28 cellular contexts compared by ENCODE assay signal in genomic region chr13:40013554-40013953, GRCh38.
"Had no signal": no experiment of that assay in that cellular context is flagged by ENCODE, and none has a peak within 500 bp of the region (broad histone marks: within the 10 kb centered on the region; RNA-seq: fewer than 3 reads in every experiment).

No MANE protein-coding gene starts in this region.

- H3K27ac Mint-ChIP-seq: mesothelial cell of epicardium; naive B cell; natural killer cell; nephron progenitor cell; neural progenitor cell; progenitor cell of endocrine pancreas; stimulated activated naive B cell treated with anti-CD40 and anti-IgM and Interleukin-4, amounts not matched to agents 10 μg/mL and 1 μg/mL and 100 μg/mL, for 72 hours had no signal

- H2AFZ ChIP-seq: neural progenitor cell had no signal

- H3K9ac ChIP-seq: neural progenitor cell had no signal

- H3K36me3 ChIP-seq: left ventricle myocardium inferior, neural progenitor cell, neutrophil, ovary, right atrium auricular region, stomach, thyroid gland, transverse colon, upper lobe of left lung had no signal

- H3K9me3 Mint-ChIP-seq: natural killer cell had no signal

- H3K36me3 Mint-ChIP-seq: mesothelial cell of epicardium; natural killer cell; neural progenitor cell; stimulated activated naive B cell treated with anti-CD40 and anti-IgM and Interleukin-4, amounts not matched to agents 10 μg/mL and 1 μg/mL and 100 μg/mL, for 72 hours had no signal

- H3K4me3 ChIP-seq: left ventricle myocardium inferior, lung, neural progenitor cell, ovary, right atrium auricular region, skin epidermis, stomach, testis, thyroid gland, transverse colon, upper lobe of left lung had no signal

- ATAC-seq: left cardiac atrium; natural killer cell; sciatic nerve; stimulated activated naive B cell treated with anti-CD40 and anti-IgM and Interleukin-4, amounts not matched to agents 10 μg/mL and 1 μg/mL and 100 μg/mL, for 72 hours; stimulated activated naive CD8-positive, alpha-beta T cell treated with anti-CD3 and anti-CD28 coated beads, Interleukin-15, Interleukin-2, amounts not matched to agents 100 U/mL and 50 U/mL, for 24 hours had no signal

- H3K4me1 Mint-ChIP-seq: natural killer cell, nephron progenitor cell, neural progenitor cell had no signal

- H3K27ac ChIP-seq: left ventricle myocardium inferior, neural progenitor cell, neutrophil, ovary, right atrium auricular region, skin epidermis, stomach, testis, thyroid gland, transverse colon, upper lobe of left lung had no signal

- H3K9me3 ChIP-seq: neutrophil, ovary, right atrium auricular region, stomach, testis, thyroid gland, transverse colon, upper lobe of left lung had no signal

- H3K27me3 Mint-ChIP-seq: progenitor cell of endocrine pancreas had no signal

- H3K4me1 ChIP-seq: left ventricle myocardium inferior, neural progenitor cell, right atrium auricular region, testis, transverse colon, upper lobe of left lung had no signal

- H3K4me3 Mint-ChIP-seq: mesothelial cell of epicardium; naive B cell; natural killer cell; nephron progenitor cell; neural progenitor cell; stimulated activated naive B cell treated with anti-CD40 and anti-IgM and Interleukin-4, amounts not matched to agents 10 μg/mL and 1 μg/mL and 100 μg/mL, for 72 hours had no signal

- H3K27me3 ChIP-seq: neural progenitor cell, neutrophil, right atrium auricular region, stomach, testis, thyroid gland, transverse colon, upper lobe of left lung had no signal

- DNase-seq: hippocampal formation; kidney glomerular epithelial cell; left cardiac atrium; left ventricle myocardium inferior; mesendoderm; naive B cell; natural killer cell; nephron progenitor cell; ovary; stimulated activated CD4-positive, alpha-beta T cell treated with anti-CD3 and anti-CD28 coated beads, Interleukin-12 subunit alpha, Interleukin-12 subunit beta, amount 100 ng/mL, for 4 hours; stimulated activated CD4-positive, alpha-beta T cell treated with anti-CD3 and anti-CD28 coated beads, Interleukin-15, amount 100 ng/mL, for 24 hours; stimulated activated CD4-positive, alpha-beta T cell treated with anti-CD3 and anti-CD28 coated beads, Interleukin-2, amount 100 ng/mL, for 24 hours; stimulated activated CD4-positive, alpha-beta T cell treated with anti-CD3 and anti-CD28 coated beads, Interleukin-4, amount 100 ng/mL, for 1 hour; stimulated activated naive B cell treated with anti-CD40 and anti-IgM and Interleukin-4, amounts not matched to agents 10 μg/mL and 1 μg/mL and 100 μg/mL, for 72 hours; stimulated activated naive CD8-positive, alpha-beta T cell treated with anti-CD3 and anti-CD28 coated beads, Interleukin-15, Interleukin-2, amounts not matched to agents 100 U/mL and 50 U/mL, for 24 hours; stomach; testis; thyroid gland; transverse colon; upper lobe of left lung had no signal

- H3K4me2 ChIP-seq: neural progenitor cell had no signal
